10 cellular contexts compared by ENCODE assay signal in the genomic region with DNA sequence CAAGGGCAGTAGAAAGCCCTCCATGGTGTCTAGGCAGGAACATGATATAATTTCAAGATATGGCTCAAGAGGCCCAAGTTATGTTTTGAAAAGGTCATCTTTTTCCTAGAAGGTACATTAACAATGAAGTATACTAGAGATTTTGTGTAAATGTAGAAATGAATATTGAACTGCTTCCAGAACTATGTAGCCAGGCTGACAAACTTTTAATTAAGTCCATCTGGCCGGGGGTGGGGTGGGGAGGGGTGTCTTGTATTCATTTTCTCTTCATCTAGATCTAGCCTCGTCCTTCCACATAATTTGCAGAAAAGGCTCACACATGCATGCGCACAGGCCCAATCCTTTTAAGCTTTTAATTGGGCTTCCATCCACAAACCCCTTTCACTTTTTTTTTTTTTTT.
"Had no signal": no experiment of that assay in that cellular context is flagged by ENCODE, and none has a peak within 500 bp of the region (broad histone marks: within the 10 kb centered on the region; RNA-seq: fewer than 3 reads in every experiment).

No MANE protein-coding gene starts in this region.

- H3K4me3 ChIP-seq: GM23248, HAP-1 had no signal

- H3K9me3 ChIP-seq: HAP-1 had no signal

- H2AFZ ChIP-seq: GM23248 had no signal

- H3K36me3 ChIP-seq: HAP-1 had no signal

- DNase-seq: GM23248, GOT3, H7, HFFc6, KBM-7 had no signal

- H3K27ac ChIP-seq: GM23248, HL-60 had no signal

- H3K4me1 Mint-ChIP-seq: IgD-negative memory B cell had no signal

- H3K27me3 Mint-ChIP-seq: IgD-negative memory B cell had no signal

- H3K9ac ChIP-seq: GM23248 had no signal

- H3K4me3 Mint-ChIP-seq: HFFc6, IgD-negative memory B cell had no signal

- ATAC-seq: HCT116, HepG2 had no signal

- H3K27ac Mint-ChIP-seq: HFFc6, IgD-negative memory B cell had no signal

- H3K9me3 Mint-ChIP-seq: HFFc6 had no signal
